In the genomic region with DNA sequence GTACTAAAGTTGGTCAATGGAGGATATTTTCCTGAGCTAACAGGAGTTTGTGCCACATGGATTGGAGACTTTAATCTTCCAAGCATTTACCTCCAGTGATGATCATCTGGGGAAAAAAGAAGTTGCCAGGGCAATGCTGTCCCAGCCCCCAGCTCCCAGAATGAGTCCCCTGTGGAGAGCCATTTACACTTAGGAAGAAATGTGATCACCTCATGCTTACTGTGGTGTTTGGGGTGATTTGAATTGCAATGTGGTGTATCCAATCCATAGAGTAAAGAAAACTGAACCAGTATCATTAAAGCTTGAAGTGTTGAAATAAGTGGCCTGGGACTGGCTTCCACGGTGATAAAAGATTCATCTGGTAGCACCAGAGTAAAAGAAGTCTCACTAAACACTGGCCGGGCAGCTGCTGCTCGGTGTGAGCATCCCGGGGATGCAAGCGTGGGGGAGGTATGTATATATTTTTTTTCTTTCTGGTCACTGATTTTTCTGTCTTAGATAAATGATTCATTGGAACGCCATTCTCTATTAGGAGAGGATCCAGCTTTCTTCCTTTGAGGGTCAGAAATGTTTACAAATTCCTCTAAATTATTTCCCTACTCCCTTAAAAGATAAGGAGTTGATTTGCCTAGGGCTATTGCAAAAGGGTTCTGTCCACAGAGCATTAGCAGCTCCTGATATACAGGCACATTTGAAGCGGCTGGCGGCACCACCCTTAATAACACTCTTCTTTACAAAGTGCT, we compare ENCODE assay signal across 1 cellular context.
A peak's percentile ranks its signal among the peaks of the same experiment; 100 is the strongest.
TF ChIP-seq lines count a peak whose summit lies in the region.

No MANE protein-coding gene starts in this region.

TF ChIP-seq in GM23338, 12 proteins besides CTCF, POLR2A, EP300 and RAD21 (continued from another document):
- TF ChIP-seq ZNF462 (CRISPR knock-in tag; IDR thresholded peaks at IDR 0.05) (peak; percentile 66; the same call in 1 of the 2 replicates), EZH2 (IDR thresholded peaks at IDR 0.05; ENCODE audit: low read depth, unreplicated experiment) (no peak)
